Comparison of ENCODE assay signal across 1 cellular context in the genomic region with DNA sequence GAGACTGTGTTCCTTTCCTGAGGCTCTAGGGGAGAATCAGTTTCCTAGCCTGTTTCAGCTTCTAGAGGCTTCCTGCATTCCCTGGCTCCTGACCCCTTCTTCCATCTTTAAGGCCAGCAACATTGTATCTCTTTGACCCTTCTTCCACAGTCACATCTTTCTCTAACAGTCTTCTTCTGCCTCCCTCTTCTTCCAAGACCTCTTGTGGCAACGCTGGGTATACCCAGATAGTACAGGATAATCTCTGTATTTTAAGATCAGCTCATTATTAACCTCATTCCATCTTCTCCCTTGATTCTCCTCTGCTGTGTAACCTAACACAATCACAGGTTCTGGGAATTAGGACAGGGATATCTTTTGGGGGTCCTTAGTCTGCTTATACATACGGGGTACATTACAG.
TF ChIP-seq lines count a peak whose summit lies in the region.

No MANE protein-coding gene starts in this region.

TF ChIP-seq in GM23338, 12 proteins besides CTCF, POLR2A, EP300 and RAD21 (continued from another document):
- TF ChIP-seq, protein P1, sequence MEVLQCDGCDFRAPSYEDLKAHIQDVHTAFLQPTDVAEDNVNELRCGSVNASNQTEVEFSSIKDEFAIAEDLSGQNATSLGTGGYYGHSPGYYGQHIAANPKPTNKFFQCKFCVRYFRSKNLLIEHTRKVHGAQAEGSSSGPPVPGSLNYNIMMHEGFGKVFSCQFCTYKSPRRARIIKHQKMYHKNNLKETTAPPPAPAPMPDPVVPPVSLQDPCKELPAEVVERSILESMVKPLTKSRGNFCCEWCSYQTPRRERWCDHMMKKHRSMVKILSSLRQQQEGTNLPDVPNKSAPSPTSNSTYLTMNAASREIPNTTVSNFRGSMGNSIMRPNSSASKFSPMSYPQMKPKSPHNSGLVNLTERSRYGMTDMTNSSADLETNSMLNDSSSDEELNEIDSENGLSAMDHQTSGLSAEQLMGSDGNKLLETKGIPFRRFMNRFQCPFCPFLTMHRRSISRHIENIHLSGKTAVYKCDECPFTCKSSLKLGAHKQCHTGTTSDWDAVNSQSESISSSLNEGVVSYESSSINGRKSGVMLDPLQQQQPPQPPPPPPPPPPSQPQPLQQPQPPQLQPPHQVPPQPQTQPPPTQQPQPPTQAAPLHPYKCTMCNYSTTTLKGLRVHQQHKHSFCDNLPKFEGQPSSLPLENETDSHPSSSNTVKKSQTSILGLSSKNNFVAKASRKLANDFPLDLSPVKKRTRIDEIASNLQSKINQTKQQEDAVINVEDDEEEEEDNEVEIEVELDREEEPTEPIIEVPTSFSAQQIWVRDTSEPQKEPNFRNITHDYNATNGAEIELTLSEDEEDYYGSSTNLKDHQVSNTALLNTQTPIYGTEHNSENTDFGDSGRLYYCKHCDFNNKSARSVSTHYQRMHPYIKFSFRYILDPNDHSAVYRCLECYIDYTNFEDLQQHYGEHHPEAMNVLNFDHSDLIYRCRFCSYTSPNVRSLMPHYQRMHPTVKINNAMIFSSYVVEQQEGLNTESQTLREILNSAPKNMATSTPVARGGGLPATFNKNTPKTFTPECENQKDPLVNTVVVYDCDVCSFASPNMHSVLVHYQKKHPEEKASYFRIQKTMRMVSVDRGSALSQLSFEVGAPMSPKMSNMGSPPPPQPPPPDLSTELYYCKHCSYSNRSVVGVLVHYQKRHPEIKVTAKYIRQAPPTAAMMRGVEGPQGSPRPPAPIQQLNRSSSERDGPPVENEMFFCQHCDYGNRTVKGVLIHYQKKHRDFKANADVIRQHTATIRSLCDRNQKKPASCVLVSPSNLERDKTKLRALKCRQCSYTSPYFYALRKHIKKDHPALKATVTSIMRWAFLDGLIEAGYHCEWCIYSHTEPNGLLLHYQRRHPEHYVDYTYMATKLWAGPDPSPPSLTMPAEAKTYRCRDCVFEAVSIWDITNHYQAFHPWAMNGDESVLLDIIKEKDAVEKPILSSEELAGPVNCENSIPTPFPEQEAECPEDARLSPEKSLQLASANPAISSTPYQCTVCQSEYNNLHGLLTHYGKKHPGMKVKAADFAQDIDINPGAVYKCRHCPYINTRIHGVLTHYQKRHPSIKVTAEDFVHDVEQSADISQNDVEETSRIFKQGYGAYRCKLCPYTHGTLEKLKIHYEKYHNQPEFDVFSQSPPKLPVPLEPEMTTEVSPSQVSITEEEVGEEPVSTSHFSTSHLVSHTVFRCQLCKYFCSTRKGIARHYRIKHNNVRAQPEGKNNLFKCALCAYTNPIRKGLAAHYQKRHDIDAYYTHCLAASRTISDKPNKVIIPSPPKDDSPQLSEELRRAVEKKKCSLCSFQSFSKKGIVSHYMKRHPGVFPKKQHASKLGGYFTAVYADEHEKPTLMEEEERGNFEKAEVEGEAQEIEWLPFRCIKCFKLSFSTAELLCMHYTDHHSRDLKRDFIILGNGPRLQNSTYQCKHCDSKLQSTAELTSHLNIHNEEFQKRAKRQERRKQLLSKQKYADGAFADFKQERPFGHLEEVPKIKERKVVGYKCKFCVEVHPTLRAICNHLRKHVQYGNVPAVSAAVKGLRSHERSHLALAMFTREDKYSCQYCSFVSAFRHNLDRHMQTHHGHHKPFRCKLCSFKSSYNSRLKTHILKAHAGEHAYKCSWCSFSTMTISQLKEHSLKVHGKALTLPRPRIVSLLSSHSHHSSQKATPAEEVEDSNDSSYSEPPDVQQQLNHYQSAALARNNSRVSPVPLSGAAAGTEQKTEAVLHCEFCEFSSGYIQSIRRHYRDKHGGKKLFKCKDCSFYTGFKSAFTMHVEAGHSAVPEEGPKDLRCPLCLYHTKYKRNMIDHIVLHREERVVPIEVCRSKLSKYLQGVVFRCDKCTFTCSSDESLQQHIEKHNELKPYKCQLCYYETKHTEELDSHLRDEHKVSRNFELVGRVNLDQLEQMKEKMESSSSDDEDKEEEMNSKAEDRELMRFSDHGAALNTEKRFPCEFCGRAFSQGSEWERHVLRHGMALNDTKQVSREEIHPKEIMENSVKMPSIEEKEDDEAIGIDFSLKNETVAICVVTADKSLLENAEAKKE (CRISPR knock-in tag; IDR thresholded peaks at IDR 0.05) = no peak
- no peak for TF ChIP-seq EZH2 (IDR thresholded peaks at IDR 0.05; ENCODE audit: low read depth, unreplicated experiment)
- TF ChIP-seq POLR2AphosphoS5 (IDR thresholded peaks at IDR 0.05; ENCODE audit: low read depth) = no peak
- TF ChIP-seq, protein P2, sequence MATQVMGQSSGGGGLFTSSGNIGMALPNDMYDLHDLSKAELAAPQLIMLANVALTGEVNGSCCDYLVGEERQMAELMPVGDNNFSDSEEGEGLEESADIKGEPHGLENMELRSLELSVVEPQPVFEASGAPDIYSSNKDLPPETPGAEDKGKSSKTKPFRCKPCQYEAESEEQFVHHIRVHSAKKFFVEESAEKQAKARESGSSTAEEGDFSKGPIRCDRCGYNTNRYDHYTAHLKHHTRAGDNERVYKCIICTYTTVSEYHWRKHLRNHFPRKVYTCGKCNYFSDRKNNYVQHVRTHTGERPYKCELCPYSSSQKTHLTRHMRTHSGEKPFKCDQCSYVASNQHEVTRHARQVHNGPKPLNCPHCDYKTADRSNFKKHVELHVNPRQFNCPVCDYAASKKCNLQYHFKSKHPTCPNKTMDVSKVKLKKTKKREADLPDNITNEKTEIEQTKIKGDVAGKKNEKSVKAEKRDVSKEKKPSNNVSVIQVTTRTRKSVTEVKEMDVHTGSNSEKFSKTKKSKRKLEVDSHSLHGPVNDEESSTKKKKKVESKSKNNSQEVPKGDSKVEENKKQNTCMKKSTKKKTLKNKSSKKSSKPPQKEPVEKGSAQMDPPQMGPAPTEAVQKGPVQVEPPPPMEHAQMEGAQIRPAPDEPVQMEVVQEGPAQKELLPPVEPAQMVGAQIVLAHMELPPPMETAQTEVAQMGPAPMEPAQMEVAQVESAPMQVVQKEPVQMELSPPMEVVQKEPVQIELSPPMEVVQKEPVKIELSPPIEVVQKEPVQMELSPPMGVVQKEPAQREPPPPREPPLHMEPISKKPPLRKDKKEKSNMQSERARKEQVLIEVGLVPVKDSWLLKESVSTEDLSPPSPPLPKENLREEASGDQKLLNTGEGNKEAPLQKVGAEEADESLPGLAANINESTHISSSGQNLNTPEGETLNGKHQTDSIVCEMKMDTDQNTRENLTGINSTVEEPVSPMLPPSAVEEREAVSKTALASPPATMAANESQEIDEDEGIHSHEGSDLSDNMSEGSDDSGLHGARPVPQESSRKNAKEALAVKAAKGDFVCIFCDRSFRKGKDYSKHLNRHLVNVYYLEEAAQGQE (IDR thresholded peaks at IDR 0.05; ENCODE audit: unreplicated experiment) = no peak
- no peak for TF ChIP-seq ZNF331 (CRISPR knock-in tag; IDR thresholded peaks at IDR 0.05; ENCODE audit: low read depth)
- TF ChIP-seq, protein P3, sequence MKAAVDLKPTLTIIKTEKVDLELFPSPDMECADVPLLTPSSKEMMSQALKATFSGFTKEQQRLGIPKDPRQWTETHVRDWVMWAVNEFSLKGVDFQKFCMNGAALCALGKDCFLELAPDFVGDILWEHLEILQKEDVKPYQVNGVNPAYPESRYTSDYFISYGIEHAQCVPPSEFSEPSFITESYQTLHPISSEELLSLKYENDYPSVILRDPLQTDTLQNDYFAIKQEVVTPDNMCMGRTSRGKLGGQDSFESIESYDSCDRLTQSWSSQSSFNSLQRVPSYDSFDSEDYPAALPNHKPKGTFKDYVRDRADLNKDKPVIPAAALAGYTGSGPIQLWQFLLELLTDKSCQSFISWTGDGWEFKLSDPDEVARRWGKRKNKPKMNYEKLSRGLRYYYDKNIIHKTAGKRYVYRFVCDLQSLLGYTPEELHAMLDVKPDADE (IDR thresholded peaks at IDR 0.05) = no peak
- TF ChIP-seq JUNB (IDR thresholded peaks at IDR 0.05; ENCODE audit: unreplicated experiment) = no peak
- TF ChIP-seq ZNF114 (CRISPR knock-in tag; IDR thresholded peaks at IDR 0.05) = no peak
- no peak for TF ChIP-seq CREB1 (CRISPR knock-in tag; IDR thresholded peaks at IDR 0.05; ENCODE audit: low read depth)
- TF ChIP-seq STAT1 (IDR thresholded peaks at IDR 0.05; ENCODE audit: unreplicated experiment) = no peak
